2 cellular contexts compared by ENCODE assay signal in genomic region chr19:17026706-17027427, GRCh38.
TF ChIP-seq lines count a peak whose summit lies in the region.

CPAMD8 (minus strand) TSS chr19:17026810; CDS start chr19:17026642, 168 bp downstream.

TF ChIP-seq in SK-N-SH, 30 proteins besides CTCF, POLR2A, EP300 and RAD21 (continued from another document):
- TF ChIP-seq, protein P1, sequence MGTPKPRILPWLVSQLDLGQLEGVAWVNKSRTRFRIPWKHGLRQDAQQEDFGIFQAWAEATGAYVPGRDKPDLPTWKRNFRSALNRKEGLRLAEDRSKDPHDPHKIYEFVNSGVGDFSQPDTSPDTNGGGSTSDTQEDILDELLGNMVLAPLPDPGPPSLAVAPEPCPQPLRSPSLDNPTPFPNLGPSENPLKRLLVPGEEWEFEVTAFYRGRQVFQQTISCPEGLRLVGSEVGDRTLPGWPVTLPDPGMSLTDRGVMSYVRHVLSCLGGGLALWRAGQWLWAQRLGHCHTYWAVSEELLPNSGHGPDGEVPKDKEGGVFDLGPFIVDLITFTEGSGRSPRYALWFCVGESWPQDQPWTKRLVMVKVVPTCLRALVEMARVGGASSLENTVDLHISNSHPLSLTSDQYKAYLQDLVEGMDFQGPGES (IDR thresholded peaks at IDR 0.05; ENCODE audit: low read depth, low read length), result no peak
- TF ChIP-seq SMC3 (IDR thresholded peaks at IDR 0.05; ENCODE audit: low read depth, low read length) (no peak), USF1 (IDR thresholded peaks at IDR 0.05; ENCODE audit: borderline replicate concordance, low read depth) (no peak), NFIC (IDR thresholded peaks at IDR 0.05; ENCODE audit: borderline replicate concordance) (no peak), FOXJ3 (CRISPR knock-in tag; IDR thresholded peaks at IDR 0.05) (no peak), RCOR1 (IDR thresholded peaks at IDR 0.05; ENCODE audit: low read length) (no peak), TEAD4 (IDR thresholded peaks at IDR 0.05; ENCODE audit: borderline replicate concordance, insufficient read depth) (no peak), EZH2phosphoT487 (IDR thresholded peaks at IDR 0.05; ENCODE audit: borderline replicate concordance, low read depth) (no peak), FOSL2 (IDR thresholded peaks at IDR 0.05; ENCODE audit: borderline replicate concordance, low read depth) (no peak), MAX (IDR thresholded peaks at IDR 0.05; ENCODE audit: low read depth) (no peak), SIN3A (IDR thresholded peaks at IDR 0.05; ENCODE audit: borderline replicate concordance, low read depth, low read length) (no peak), ELF1 (IDR thresholded peaks at IDR 0.05) (no peak)

TF ChIP-seq in SK-N-SH treated with all-trans-retinoic acid at 6 μM for 48 hours, 23 proteins besides CTCF, POLR2A, EP300 and RAD21 (continued from another document):
- TF ChIP-seq, protein P2, sequence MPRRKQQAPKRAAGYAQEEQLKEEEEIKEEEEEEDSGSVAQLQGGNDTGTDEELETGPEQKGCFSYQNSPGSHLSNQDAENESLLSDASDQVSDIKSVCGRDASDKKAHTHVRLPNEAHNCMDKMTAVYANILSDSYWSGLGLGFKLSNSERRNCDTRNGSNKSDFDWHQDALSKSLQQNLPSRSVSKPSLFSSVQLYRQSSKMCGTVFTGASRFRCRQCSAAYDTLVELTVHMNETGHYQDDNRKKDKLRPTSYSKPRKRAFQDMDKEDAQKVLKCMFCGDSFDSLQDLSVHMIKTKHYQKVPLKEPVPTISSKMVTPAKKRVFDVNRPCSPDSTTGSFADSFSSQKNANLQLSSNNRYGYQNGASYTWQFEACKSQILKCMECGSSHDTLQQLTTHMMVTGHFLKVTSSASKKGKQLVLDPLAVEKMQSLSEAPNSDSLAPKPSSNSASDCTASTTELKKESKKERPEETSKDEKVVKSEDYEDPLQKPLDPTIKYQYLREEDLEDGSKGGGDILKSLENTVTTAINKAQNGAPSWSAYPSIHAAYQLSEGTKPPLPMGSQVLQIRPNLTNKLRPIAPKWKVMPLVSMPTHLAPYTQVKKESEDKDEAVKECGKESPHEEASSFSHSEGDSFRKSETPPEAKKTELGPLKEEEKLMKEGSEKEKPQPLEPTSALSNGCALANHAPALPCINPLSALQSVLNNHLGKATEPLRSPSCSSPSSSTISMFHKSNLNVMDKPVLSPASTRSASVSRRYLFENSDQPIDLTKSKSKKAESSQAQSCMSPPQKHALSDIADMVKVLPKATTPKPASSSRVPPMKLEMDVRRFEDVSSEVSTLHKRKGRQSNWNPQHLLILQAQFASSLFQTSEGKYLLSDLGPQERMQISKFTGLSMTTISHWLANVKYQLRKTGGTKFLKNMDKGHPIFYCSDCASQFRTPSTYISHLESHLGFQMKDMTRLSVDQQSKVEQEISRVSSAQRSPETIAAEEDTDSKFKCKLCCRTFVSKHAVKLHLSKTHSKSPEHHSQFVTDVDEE (CRISPR knock-in tag; IDR thresholded peaks at IDR 0.05), result no peak
- TF ChIP-seq ZNF565 (CRISPR knock-in tag; conservative IDR thresholded peaks at IDR 0.05; ENCODE audit: low read depth), result no peak
- no peak for TF ChIP-seq ESRRG (CRISPR knock-in tag; IDR thresholded peaks at IDR 0.05)
- no peak for TF ChIP-seq RARB (CRISPR knock-in tag; IDR thresholded peaks at IDR 0.05)
- TF ChIP-seq, protein P3, sequence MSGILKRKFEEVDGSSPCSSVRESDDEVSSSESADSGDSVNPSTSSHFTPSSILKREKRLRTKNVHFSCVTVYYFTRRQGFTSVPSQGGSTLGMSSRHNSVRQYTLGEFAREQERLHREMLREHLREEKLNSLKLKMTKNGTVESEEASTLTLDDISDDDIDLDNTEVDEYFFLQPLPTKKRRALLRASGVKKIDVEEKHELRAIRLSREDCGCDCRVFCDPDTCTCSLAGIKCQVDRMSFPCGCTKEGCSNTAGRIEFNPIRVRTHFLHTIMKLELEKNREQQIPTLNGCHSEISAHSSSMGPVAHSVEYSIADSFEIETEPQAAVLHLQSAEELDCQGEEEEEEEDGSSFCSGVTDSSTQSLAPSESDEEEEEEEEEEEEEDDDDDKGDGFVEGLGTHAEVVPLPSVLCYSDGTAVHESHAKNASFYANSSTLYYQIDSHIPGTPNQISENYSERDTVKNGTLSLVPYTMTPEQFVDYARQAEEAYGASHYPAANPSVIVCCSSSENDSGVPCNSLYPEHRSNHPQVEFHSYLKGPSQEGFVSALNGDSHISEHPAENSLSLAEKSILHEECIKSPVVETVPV (CRISPR knock-in tag; IDR thresholded peaks at IDR 0.05), result no peak
- no peak for TF ChIP-seq PATZ1 (CRISPR knock-in tag; IDR thresholded peaks at IDR 0.05; ENCODE audit: borderline replicate concordance)
- TF ChIP-seq OSR1 (CRISPR knock-in tag; IDR thresholded peaks at IDR 0.05), result no peak
- no peak for TF ChIP-seq CREB5 (CRISPR knock-in tag; IDR thresholded peaks at IDR 0.05; ENCODE audit: low read depth)
- TF ChIP-seq ZFP30 (CRISPR knock-in tag; IDR thresholded peaks at IDR 0.05), result no peak
- no peak for TF ChIP-seq CSDC2 (CRISPR knock-in tag; IDR thresholded peaks at IDR 0.05)
